8 cellular contexts compared by ENCODE assay signal in genomic region chr7:140507549-140507948, GRCh38. TPM values are rescaled to one million over a fixed set of nuclear protein-coding genes. Genes with fewer than 3 reads are reported as not detected.
A peak's percentile ranks its signal among the peaks of the same experiment; 100 is the strongest.
DNase-seq lines count a peak whose midpoint lies in the region; ATAC-seq and TF ChIP-seq lines count a peak whose summit lies in the region.
"Not testable (repeated sequence)": the region's sequence is repeated elsewhere in the genome, so short reads cannot be mapped to it uniquely, and the experiment has no call there.

No MANE protein-coding gene starts in this region.

- intact Hi-C loops in Right ventricle myocardium superior (cut with DNase I); right cardiac atrium (cut with DNase I); vagina (cut with DNase I): not testable (repeated sequence)

- not testable (repeated sequence) for TF ChIP-seq POLR2A in vagina (IDR thresholded peaks at IDR 0.05)

- not testable (repeated sequence) for H3K9me3 Mint-ChIP-seq in nephron progenitor cell

- H3K4me3 ChIP-seq in right cardiac atrium (ENCODE audit: low read length); vagina: not testable (repeated sequence)
- H3K4me3 ChIP-seq in skeletal muscle tissue (ENCODE audit: low read length in 3 of 3) = peak overlapping the region in 1 of 3 donors; percentile 23

- H3K9me3 ChIP-seq in right cardiac atrium (ENCODE audit: control insufficient read depth, low read length); skeletal muscle tissue (ENCODE audit: control insufficient read depth in 3 of 3, low read length in 3 of 3); vagina: not testable (repeated sequence)

- not testable (repeated sequence) for H3K27me3 ChIP-seq in right cardiac atrium (ENCODE audit: control insufficient read depth, insufficient read depth); skeletal muscle tissue (ENCODE audit: control insufficient read depth in 3 of 3, insufficient read depth in 3 of 3, low read length in 3 of 3); vagina

- not testable (repeated sequence) for H3K4me3 Mint-ChIP-seq in nephron progenitor cell

- not testable (repeated sequence) for H3K36me3 Mint-ChIP-seq in nephron progenitor cell (ENCODE audit: low read depth)

- H3K4me1 Mint-ChIP-seq in nephron progenitor cell = peaks cover 47% of the 10 kb centered on the region

- WGBS in right cardiac atrium = 78% methylated on average over 7 of the region's 7 CpGs

- not testable (repeated sequence) for H3K36me3 ChIP-seq in skeletal muscle tissue (ENCODE audit: control insufficient read depth in 3 of 3, insufficient read depth in 3 of 3, low read length in 3 of 3); vagina

- not testable (repeated sequence) for H3K4me1 ChIP-seq in right cardiac atrium (ENCODE audit: control insufficient read depth, insufficient read depth, low read length); vagina
- H3K4me1 ChIP-seq in skeletal muscle tissue (ENCODE audit: control insufficient read depth in 3 of 3, insufficient read depth in 3 of 3, low read length in 3 of 3) = peaks cover 17 to 29% (median 21%) of the 10 kb centered on the region in 3 donors

- H3K27ac ChIP-seq in VCaP = peak overlapping the region; percentile 64
- peak overlapping the region; percentile 82 for H3K27ac ChIP-seq in right cardiac atrium (ENCODE audit: low read length)
- H3K27ac ChIP-seq in skeletal muscle tissue (ENCODE audit: low read depth, low read length) = peak overlapping the region; percentile 97
- H3K27ac ChIP-seq in vagina = peak overlapping the region; percentile 13

- not testable (repeated sequence) for H3K27me3 Mint-ChIP-seq in nephron progenitor cell (ENCODE audit: low read depth, poor library complexity)

- DNase-seq in DMS 273 treated with DMSO at 0.1 percent for 48 hours (lab: John Stamatoyannopoulos, UW) = peak; percentile 13
- peak; percentile 14 for DNase-seq in NCI-H1694 treated with DMSO at 0.1 percent for 48 hours (lab: John Stamatoyannopoulos, UW)
- DNase-seq in Right ventricle myocardium superior; right cardiac atrium; nephron progenitor cell; vagina (ENCODE audit: extremely low spot score in 2 of 2): not testable (repeated sequence)

- peak overlapping the region; percentile 87 for H3K27ac Mint-ChIP-seq in nephron progenitor cell

- H3K9ac ChIP-seq in skeletal muscle tissue (ENCODE audit: low read depth in 1 of 3, low read length in 3 of 3) = peak overlapping the region in 2 of 3 donors; percentile 69

- TF ChIP-seq CTCF in VCaP (conservative IDR thresholded peaks at IDR 0.05); nephron progenitor cell (IDR thresholded peaks at IDR 0.05); vagina (IDR thresholded peaks at IDR 0.05): not testable (repeated sequence)

- ATAC-seq in Right ventricle myocardium superior (ENCODE audit: poor library complexity) = peak; percentile 22
- ATAC-seq in right cardiac atrium = not testable (repeated sequence)

RNA-seq across cellular contexts. Expression of gene MKRN1, which starts 28.2 kb away (rescaled TPM):
- total RNA-seq in Right ventricle myocardium superior (94.7 TPM), right cardiac atrium (100 to 1,000 TPM in 1 of 4 donors, 10 to 100 TPM in 3; 82.9 to 128 (median 99.0) TPM), skeletal muscle tissue (87.2 TPM), vagina (38.8 TPM)
- 53.1 TPM for polyA plus RNA-seq in right cardiac atrium

Comparison
In these comparisons a context has a peak if more than half of its experiments do, and no peak if none do; other contexts are left out.
1. H3K27ac ChIP-seq: peak in every context shown above with its lines; median percentile 97 in skeletal muscle tissue; 82 in right cardiac atrium; 64 in VCaP; 13 in vagina.